1 cellular context compared by ENCODE assay signal in the genomic region with DNA sequence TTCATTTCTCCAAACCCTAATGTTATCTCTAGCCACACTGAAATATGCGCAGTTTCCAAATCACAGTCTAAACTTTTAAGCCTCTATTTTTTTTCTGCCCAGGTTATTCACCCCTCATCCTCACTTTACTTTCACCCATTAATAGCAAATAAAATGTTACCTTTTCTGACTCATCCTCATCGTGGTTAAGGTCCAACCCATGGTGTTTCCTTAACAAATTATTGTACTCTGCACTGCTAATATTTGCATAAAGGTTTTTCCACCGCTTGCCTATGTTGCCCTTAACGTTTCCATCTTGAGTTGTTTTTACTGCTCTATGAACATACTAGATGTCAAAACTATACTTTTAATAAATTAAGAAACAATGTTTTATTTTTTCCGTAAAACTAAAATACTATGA.
TF ChIP-seq lines count a peak whose summit lies in the region.

No MANE protein-coding gene starts in this region.

TF ChIP-seq in HepG2, 621 proteins besides CTCF, POLR2A, EP300 and RAD21 (continued from another document and continues in another):
- TF ChIP-seq NR2F6 (IDR thresholded peaks at IDR 0.05) (0 out of 2 replicates have a peak, but pooled peaks have one; percentile 33), NR2F6 (CRISPR knock-in tag; IDR thresholded peaks at IDR 0.05) (0 out of 2 replicates have a peak, but pooled peaks have one; percentile 29), MEIS1 (CRISPR knock-in tag; IDR thresholded peaks at IDR 0.05; ENCODE audit: borderline replicate concordance) (no peak), ZBTB42 (CRISPR knock-in tag; IDR thresholded peaks at IDR 0.05) (no peak), PHF21A (CRISPR knock-in tag; IDR thresholded peaks at IDR 0.05) (peak; percentile 45; the same call in 1 of the 2 replicates), MED1 (CRISPR knock-in tag; IDR thresholded peaks at IDR 0.05) (peak; percentile 73), NCOR1 (IDR thresholded peaks at IDR 0.05; ENCODE audit: borderline replicate concordance, low read length) (peak; percentile 69), ZBTB21 (CRISPR knock-in tag; IDR thresholded peaks at IDR 0.05) (no peak), GRHL1 (CRISPR knock-in tag; conservative IDR thresholded peaks at IDR 0.05) (no peak), RARA (CRISPR knock-in tag; IDR thresholded peaks at IDR 0.05) (peak; percentile 61), RXRA (CRISPR knock-in tag; IDR thresholded peaks at IDR 0.05) (no peak), NCOA2 (CRISPR knock-in tag; IDR thresholded peaks at IDR 0.05) (peak; percentile 89), FOXC1 (CRISPR knock-in tag; IDR thresholded peaks at IDR 0.05; ENCODE audit: borderline replicate concordance) (no peak), FOSL1 (CRISPR knock-in tag; IDR thresholded peaks at IDR 0.05; ENCODE audit: borderline replicate concordance) (peak; percentile 90), ZEB1 (IDR thresholded peaks at IDR 0.05; ENCODE audit: insufficient replicate concordance, low read depth) (peak; percentile 54), NR2C2 (CRISPR knock-in tag; IDR thresholded peaks at IDR 0.05; ENCODE audit: borderline replicate concordance) (no peak), TCF7 (IDR thresholded peaks at IDR 0.05; ENCODE audit: low read depth) (peak; percentile 41; the same call in 1 of the 2 replicates), DPF2 (CRISPR knock-in tag; IDR thresholded peaks at IDR 0.05; ENCODE audit: borderline replicate concordance, low read depth) (peak; percentile 82; the same call in 1 of the 2 replicates), THRA (CRISPR knock-in tag; IDR thresholded peaks at IDR 0.05; ENCODE audit: borderline replicate concordance) (peak; percentile 71; the same call in 1 of the 2 replicates), ZNF652 (CRISPR knock-in tag; IDR thresholded peaks at IDR 0.05; ENCODE audit: borderline replicate concordance, low read depth) (0 out of 2 replicates have a peak, but pooled peaks have one; percentile 22), TSC22D2 (CRISPR knock-in tag; IDR thresholded peaks at IDR 0.05; ENCODE audit: borderline replicate concordance) (no peak), TBL1XR1 (IDR thresholded peaks at IDR 0.05; ENCODE audit: borderline replicate concordance, low read length, partially characterized antibody) (peak; percentile 42), ATF7-NPFF (CRISPR knock-in tag; IDR thresholded peaks at IDR 0.05; ENCODE audit: low read depth) (no peak), ELF3 (CRISPR knock-in tag; IDR thresholded peaks at IDR 0.05) (peak; percentile 76), TBX3 (IDR thresholded peaks at IDR 0.05; ENCODE audit: borderline replicate concordance) (peak; percentile 66; the same call in 1 of the 2 replicates), ZNF501 (CRISPR knock-in tag; IDR thresholded peaks at IDR 0.05) (no peak), KLF16 (CRISPR knock-in tag; IDR thresholded peaks at IDR 0.05) (peak in 1 of 2 experiments; percentile 67; a peak in 2 of 4 replicates), SOX5 (CRISPR knock-in tag; IDR thresholded peaks at IDR 0.05; ENCODE audit: borderline replicate concordance) (peak; percentile 86; the same call in 1 of the 2 replicates), ZNF841 (CRISPR knock-in tag; IDR thresholded peaks at IDR 0.05; ENCODE audit: borderline replicate concordance) (no peak), YY1 (IDR thresholded peaks at IDR 0.05; ENCODE audit: insufficient read depth, insufficient replicate concordance, low read depth, low read length) (peak; percentile 29), ATF4 (CRISPR knock-in tag; IDR thresholded peaks at IDR 0.05) (peak in 1 of 2 experiments; percentile 62; a peak in 2 of 4 replicates), ZBTB38 (CRISPR knock-in tag; IDR thresholded peaks at IDR 0.05) (no peak), YEATS4 (CRISPR knock-in tag; IDR thresholded peaks at IDR 0.05; ENCODE audit: borderline replicate concordance) (peak; percentile 26; the same call in 1 of the 2 replicates), FOXP4 (CRISPR knock-in tag; IDR thresholded peaks at IDR 0.05) (peak; percentile 88)
- TF ChIP-seq, protein P1, sequence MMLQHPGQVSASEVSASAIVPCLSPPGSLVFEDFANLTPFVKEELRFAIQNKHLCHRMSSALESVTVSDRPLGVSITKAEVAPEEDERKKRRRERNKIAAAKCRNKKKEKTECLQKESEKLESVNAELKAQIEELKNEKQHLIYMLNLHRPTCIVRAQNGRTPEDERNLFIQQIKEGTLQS (CRISPR knock-in tag; IDR thresholded peaks at IDR 0.05), result peak; percentile 86
- TF ChIP-seq, protein P2, sequence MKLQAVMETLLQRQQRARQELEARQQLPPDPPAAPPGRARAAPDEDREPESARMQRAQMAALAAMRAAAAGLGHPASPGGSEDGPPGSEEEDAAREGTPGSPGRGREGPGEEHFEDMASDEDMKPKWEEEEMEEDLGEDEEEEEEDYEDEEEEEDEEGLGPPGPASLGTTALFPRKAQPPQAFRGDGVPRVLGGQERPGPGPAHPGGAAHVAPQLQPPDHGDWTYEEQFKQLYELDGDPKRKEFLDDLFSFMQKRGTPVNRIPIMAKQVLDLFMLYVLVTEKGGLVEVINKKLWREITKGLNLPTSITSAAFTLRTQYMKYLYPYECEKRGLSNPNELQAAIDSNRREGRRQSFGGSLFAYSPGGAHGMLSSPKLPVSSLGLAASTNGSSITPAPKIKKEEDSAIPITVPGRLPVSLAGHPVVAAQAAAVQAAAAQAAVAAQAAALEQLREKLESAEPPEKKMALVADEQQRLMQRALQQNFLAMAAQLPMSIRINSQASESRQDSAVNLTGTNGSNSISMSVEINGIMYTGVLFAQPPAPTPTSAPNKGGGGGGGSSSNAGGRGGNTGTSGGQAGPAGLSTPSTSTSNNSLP (IDR thresholded peaks at IDR 0.05; ENCODE audit: low read depth, low read length), result peak; percentile 88
- TF ChIP-seq, protein P3, sequence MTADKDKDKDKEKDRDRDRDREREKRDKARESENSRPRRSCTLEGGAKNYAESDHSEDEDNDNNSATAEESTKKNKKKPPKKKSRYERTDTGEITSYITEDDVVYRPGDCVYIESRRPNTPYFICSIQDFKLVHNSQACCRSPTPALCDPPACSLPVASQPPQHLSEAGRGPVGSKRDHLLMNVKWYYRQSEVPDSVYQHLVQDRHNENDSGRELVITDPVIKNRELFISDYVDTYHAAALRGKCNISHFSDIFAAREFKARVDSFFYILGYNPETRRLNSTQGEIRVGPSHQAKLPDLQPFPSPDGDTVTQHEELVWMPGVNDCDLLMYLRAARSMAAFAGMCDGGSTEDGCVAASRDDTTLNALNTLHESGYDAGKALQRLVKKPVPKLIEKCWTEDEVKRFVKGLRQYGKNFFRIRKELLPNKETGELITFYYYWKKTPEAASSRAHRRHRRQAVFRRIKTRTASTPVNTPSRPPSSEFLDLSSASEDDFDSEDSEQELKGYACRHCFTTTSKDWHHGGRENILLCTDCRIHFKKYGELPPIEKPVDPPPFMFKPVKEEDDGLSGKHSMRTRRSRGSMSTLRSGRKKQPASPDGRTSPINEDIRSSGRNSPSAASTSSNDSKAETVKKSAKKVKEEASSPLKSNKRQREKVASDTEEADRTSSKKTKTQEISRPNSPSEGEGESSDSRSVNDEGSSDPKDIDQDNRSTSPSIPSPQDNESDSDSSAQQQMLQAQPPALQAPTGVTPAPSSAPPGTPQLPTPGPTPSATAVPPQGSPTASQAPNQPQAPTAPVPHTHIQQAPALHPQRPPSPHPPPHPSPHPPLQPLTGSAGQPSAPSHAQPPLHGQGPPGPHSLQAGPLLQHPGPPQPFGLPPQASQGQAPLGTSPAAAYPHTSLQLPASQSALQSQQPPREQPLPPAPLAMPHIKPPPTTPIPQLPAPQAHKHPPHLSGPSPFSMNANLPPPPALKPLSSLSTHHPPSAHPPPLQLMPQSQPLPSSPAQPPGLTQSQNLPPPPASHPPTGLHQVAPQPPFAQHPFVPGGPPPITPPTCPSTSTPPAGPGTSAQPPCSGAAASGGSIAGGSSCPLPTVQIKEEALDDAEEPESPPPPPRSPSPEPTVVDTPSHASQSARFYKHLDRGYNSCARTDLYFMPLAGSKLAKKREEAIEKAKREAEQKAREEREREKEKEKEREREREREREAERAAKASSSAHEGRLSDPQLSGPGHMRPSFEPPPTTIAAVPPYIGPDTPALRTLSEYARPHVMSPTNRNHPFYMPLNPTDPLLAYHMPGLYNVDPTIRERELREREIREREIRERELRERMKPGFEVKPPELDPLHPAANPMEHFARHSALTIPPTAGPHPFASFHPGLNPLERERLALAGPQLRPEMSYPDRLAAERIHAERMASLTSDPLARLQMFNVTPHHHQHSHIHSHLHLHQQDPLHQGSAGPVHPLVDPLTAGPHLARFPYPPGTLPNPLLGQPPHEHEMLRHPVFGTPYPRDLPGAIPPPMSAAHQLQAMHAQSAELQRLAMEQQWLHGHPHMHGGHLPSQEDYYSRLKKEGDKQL (CRISPR knock-in tag; IDR thresholded peaks at IDR 0.05; ENCODE audit: low read depth), result peak; percentile 50; the same call in 1 of the 2 replicates
- TF ChIP-seq, protein P4, sequence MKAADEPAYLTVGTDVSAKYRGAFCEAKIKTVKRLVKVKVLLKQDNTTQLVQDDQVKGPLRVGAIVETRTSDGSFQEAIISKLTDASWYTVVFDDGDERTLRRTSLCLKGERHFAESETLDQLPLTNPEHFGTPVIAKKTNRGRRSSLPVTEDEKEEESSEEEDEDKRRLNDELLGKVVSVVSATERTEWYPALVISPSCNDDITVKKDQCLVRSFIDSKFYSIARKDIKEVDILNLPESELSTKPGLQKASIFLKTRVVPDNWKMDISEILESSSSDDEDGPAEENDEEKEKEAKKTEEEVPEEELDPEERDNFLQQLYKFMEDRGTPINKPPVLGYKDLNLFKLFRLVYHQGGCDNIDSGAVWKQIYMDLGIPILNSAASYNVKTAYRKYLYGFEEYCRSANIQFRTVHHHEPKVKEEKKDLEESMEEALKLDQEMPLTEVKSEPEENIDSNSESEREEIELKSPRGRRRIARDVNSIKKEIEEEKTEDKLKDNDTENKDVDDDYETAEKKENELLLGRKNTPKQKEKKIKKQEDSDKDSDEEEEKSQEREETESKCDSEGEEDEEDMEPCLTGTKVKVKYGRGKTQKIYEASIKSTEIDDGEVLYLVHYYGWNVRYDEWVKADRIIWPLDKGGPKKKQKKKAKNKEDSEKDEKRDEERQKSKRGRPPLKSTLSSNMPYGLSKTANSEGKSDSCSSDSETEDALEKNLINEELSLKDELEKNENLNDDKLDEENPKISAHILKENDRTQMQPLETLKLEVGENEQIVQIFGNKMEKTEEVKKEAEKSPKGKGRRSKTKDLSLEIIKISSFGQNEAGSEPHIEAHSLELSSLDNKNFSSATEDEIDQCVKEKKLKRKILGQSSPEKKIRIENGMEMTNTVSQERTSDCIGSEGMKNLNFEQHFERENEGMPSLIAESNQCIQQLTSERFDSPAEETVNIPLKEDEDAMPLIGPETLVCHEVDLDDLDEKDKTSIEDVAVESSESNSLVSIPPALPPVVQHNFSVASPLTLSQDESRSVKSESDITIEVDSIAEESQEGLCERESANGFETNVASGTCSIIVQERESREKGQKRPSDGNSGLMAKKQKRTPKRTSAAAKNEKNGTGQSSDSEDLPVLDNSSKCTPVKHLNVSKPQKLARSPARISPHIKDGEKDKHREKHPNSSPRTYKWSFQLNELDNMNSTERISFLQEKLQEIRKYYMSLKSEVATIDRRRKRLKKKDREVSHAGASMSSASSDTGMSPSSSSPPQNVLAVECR (CRISPR knock-in tag; IDR thresholded peaks at IDR 0.05; ENCODE audit: borderline replicate concordance), result no peak
- TF ChIP-seq, protein P5, sequence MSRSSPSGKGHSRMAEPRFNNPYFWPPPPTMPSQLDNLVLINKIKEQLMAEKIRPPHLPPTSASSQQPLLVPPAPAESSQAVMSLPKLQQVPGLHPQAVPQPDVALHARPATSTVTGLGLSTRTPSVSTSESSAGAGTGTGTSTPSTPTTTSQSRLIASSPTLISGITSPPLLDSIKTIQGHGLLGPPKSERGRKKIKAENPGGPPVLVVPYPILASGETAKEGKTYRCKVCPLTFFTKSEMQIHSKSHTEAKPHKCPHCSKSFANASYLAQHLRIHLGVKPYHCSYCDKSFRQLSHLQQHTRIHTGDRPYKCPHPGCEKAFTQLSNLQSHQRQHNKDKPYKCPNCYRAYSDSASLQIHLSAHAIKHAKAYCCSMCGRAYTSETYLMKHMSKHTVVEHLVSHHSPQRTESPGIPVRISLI (CRISPR knock-in tag; IDR thresholded peaks at IDR 0.05; ENCODE audit: borderline replicate concordance), result peak; percentile 86
